19 cellular contexts compared by ENCODE assay signal in the genomic region with DNA sequence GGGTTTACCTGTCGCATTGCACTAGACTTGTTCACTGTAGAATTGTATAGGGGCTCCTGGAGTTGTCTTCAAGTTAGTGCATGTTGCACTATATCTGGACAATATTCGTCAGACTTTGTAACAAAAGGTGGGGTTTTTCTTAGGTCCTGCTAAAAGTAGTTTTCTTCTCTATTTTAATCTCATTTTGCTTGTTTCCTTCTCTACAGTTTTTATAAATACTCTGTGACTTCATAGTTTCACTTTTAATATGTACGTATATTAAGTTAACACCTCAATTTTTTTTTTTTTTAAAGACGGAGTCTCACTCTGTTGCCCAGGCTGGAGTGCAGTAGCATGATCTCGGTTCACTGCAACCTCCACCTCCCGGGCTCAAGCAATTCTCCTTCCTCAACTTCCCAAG. TPM values are rescaled to one million over a fixed set of nuclear protein-coding genes. Genes with fewer than 3 reads are reported as not detected.
A peak's percentile ranks its signal among the peaks of the same experiment; 100 is the strongest.
DNase-seq lines count a peak whose midpoint lies in the region; ATAC-seq, FAIRE-seq and TF ChIP-seq lines count a peak whose summit lies in the region.
"Had no signal": no experiment of that assay in that cellular context is flagged by ENCODE, and none has a peak within 500 bp of the region (broad histone marks: within the 10 kb centered on the region; RNA-seq: fewer than 3 reads in every experiment).

No MANE protein-coding gene starts in this region.

- H3K9me3 ChIP-seq in H9 (ENCODE audit: control insufficient read depth, low read depth, low read length) (no peaks in the 10 kb centered on the region), osteoblast (ENCODE audit: low read depth, low read length) (no peaks in the 10 kb centered on the region)
- H3K9me3 ChIP-seq: SJSA1, tibial nerve had no signal

- H3K27ac ChIP-seq in H9 (ENCODE audit: insufficient read length, low read depth, low read length) (no peak overlapping the region), osteoblast (ENCODE audit: low read depth, low read length) (no peak overlapping the region)
- H3K27ac ChIP-seq: foreskin keratinocyte, SJSA1, tibial nerve had no signal

- peak; percentile 58 for ATAC-seq in activated CD4-positive, alpha-beta T cell treated with anti-CD3 and anti-CD28 coated beads for 36 hours
- ATAC-seq in HG03565 (IDR thresholded peaks at IDR 0.05; ENCODE audit: unreplicated experiment) = peak; percentile 65
- ATAC-seq in natural killer cell = peak; percentile 83 to 96 (median 93)
- ATAC-seq: foreskin keratinocyte, HCT116, left lobe of liver had no signal

- H3K23ac ChIP-seq in H9 (ENCODE audit: insufficient read length, low read depth, low read length) = no peak overlapping the region

- no peaks in the 10 kb centered on the region for H3K36me3 ChIP-seq in osteoblast (ENCODE audit: insufficient read depth, low read length)
- H3K36me3 ChIP-seq: SJSA1, tibial nerve had no signal

- H4K20me1 ChIP-seq in H9 (ENCODE audit: control insufficient read depth, insufficient read depth, insufficient read length) (no peaks in the 10 kb centered on the region), osteoblast (ENCODE audit: insufficient read depth, low read length) (no peaks in the 10 kb centered on the region)

- no peak overlapping the region for H4K5ac ChIP-seq in H9 (ENCODE audit: insufficient read length, low read depth, low read length)

- no peak overlapping the region for H2BK12ac ChIP-seq in H9 (ENCODE audit: insufficient read length, low read depth, low read length)

- no peak overlapping the region for H4K91ac ChIP-seq in H9 (ENCODE audit: insufficient read length, low read depth, low read length)

- intact Hi-C loops in activated CD4-positive, alpha-beta T cell treated with anti-CD3 and anti-CD28 coated beads for 36 hours (cut with DNase I, micrococcal nuclease) = loop anchor here in 1 of 2 experiments (5.0 kb wide), 1 partner anchor 45 kb away; no protein-coding TSS in a partner anchor
- intact Hi-C loops in natural killer cell (cut with micrococcal nuclease) = loop anchor here (2.0 kb wide), 1 partner anchor 24 kb away; no protein-coding TSS in a partner anchor

- H3K4me3 ChIP-seq in osteoblast (ENCODE audit: insufficient read depth, low read length) = no peak overlapping the region
- H3K4me3 ChIP-seq: SJSA1, tibial nerve had no signal

- POLR2A ChIA-PET in activated CD4-positive, alpha-beta T cell treated with anti-CD3 and anti-CD28 coated beads for 36 hours (lab: Charles Lee) = no interaction called here

- H3K4me2 ChIP-seq in H9 (ENCODE audit: insufficient read depth, insufficient read length, low read length) (no peak overlapping the region), osteoblast (ENCODE audit: insufficient read depth, low read length) (no peak overlapping the region)

- H2BK20ac ChIP-seq in H9 (ENCODE audit: low read depth, low read length, poor library complexity, severe bottlenecking) = no peak overlapping the region

- H3K79me2 ChIP-seq in H9 (ENCODE audit: insufficient read depth, low read length) (no peaks in the 10 kb centered on the region), osteoblast (ENCODE audit: insufficient read depth, low read length) (no peaks in the 10 kb centered on the region)

- H3T11ph ChIP-seq in H9 (ENCODE audit: low read length) = no peak overlapping the region

- no peaks in the 10 kb centered on the region for H3K23me2 ChIP-seq in H9 (ENCODE audit: insufficient read length, low read depth, low read length, poor library complexity, severe bottlenecking)

- no peak overlapping the region for H2BK120ac ChIP-seq in H9 (ENCODE audit: low read depth, low read length, poor library complexity, severe bottlenecking)

- H3K9ac ChIP-seq in H9 (ENCODE audit: extremely low read depth, insufficient read length, low read length) = no peak overlapping the region

- H2AK5ac ChIP-seq in H9 (ENCODE audit: insufficient read length, low read length) = no peak overlapping the region

- no peak overlapping the region for H3K4ac ChIP-seq in H9 (ENCODE audit: low read depth, low read length)

- H3K79me1 ChIP-seq in H9 (ENCODE audit: insufficient read depth, low read depth, low read length, poor library complexity, severe bottlenecking) = no peaks in the 10 kb centered on the region

- no peak overlapping the region for H2BK15ac ChIP-seq in H9 (ENCODE audit: low read depth, low read length)

- DNase-seq in activated CD4-positive, alpha-beta T cell treated with anti-CD3 and anti-CD28 coated beads for 36 hours = no peak
- DNase-seq in activated CD4-positive, alpha-beta T cell treated with anti-CD3 and anti-CD28 coated beads for 4 hours = no peak
- DNase-seq in GM19239 (ENCODE audit: insufficient read length, low spot score) = no peak
- DNase-seq in natural killer cell = no peak
- no peak for DNase-seq in DMS 273 treated with DMSO at 0.1 percent for 48 hours (lab: John Stamatoyannopoulos, UW)
- DNase-seq in H9 = no peak
- DNase-seq in osteoblast (ENCODE audit: insufficient read length, low spot score, missing footprints) = no peak
- DNase-seq: activated CD4-positive, alpha-beta memory T cell treated with anti-CD3 and anti-CD28 coated beads, Interleukin-2, amount 10 ng/mL, durations not matched to agents 7 days and 5 days; activated effector memory CD4-positive, alpha-beta T cell treated with anti-CD3 and anti-CD28 coated beads, Interleukin-2, amount 50 U/mL, for 16 hours; anterior cingulate cortex; foreskin keratinocyte; NCI-H510A; stimulated activated CD4-positive, alpha-beta T cell treated with anti-CD3 and anti-CD28 coated beads, Interleukin-4, amount 100 ng/mL, for 24 hours had no signal

- H3K4me1 Mint-ChIP-seq in activated CD4-positive, alpha-beta T cell treated with anti-CD3 and anti-CD28 coated beads for 36 hours = peaks cover 14% of the 10 kb centered on the region
- peaks cover 6 to 8% of the 10 kb centered on the region in 2 donors for H3K4me1 Mint-ChIP-seq in natural killer cell
- H3K4me1 Mint-ChIP-seq in H9 = no peaks in the 10 kb centered on the region

- no peaks in the 10 kb centered on the region for H3K36me3 Mint-ChIP-seq in activated CD4-positive, alpha-beta T cell treated with anti-CD3 and anti-CD28 coated beads for 36 hours (ENCODE audit: low read depth)
- H3K36me3 Mint-ChIP-seq in natural killer cell (no peaks in the 10 kb centered on the region), H9 (ENCODE audit: insufficient read depth in 1 of 3, low read depth in 3 of 3) (no peaks in the 10 kb centered on the region)

- FAIRE-seq in GM19239 (lab: Jason Lieb, UNC) = peak; percentile 82
- FAIRE-seq: TTC549 had no signal

- H3K14ac ChIP-seq in H9 (ENCODE audit: insufficient read depth, low read length) = no peak overlapping the region

- no peak overlapping the region for H3K4me3 Mint-ChIP-seq in activated CD4-positive, alpha-beta T cell treated with anti-CD3 and anti-CD28 coated beads for 36 hours
- H3K4me3 Mint-ChIP-seq in natural killer cell (peak overlapping the region; percentile 81), H9 (no peak overlapping the region)
- H3K4me3 Mint-ChIP-seq: activated CD4-positive, alpha-beta memory T cell treated with anti-CD3 and anti-CD28 coated beads, Interleukin-2, amount 10 ng/mL, durations not matched to agents 7 days and 5 days had no signal

- H3K9me3 Mint-ChIP-seq in activated CD4-positive, alpha-beta T cell treated with anti-CD3 and anti-CD28 coated beads for 36 hours (ENCODE audit: low read depth) = peaks cover 3% of the 10 kb centered on the region
- H3K9me3 Mint-ChIP-seq in natural killer cell (no peaks in the 10 kb centered on the region), H9 (no peaks in the 10 kb centered on the region)

- H2AFZ ChIP-seq in H9 (ENCODE audit: low read length) (no peak overlapping the region), osteoblast (ENCODE audit: low read length) (no peak overlapping the region)

- H2BK5ac ChIP-seq in H9 (ENCODE audit: insufficient read length, low read length) = no peak overlapping the region

- H3K27me3 Mint-ChIP-seq in activated CD4-positive, alpha-beta T cell treated with anti-CD3 and anti-CD28 coated beads for 36 hours = no peaks in the 10 kb centered on the region
- H3K27me3 Mint-ChIP-seq in natural killer cell (ENCODE audit: low read depth in 2 of 2) (no peaks in the 10 kb centered on the region), H9 (ENCODE audit: low read depth) (no peaks in the 10 kb centered on the region; the same call in 1 of the 2 replicates)

- WGBS in H9 (ENCODE audit: extremely low coverage, insufficient read length, low lambda C conversion rate) = no CpG with 5 or more reads among the region's 6 CpGs

- H3K4me1 ChIP-seq in H9 (ENCODE audit: insufficient read depth, low read length) (no peaks in the 10 kb centered on the region), osteoblast (ENCODE audit: insufficient read depth, low read length) (no peaks in the 10 kb centered on the region)
- H3K4me1 ChIP-seq: SJSA1, tibial nerve had no signal

- H3K27me3 ChIP-seq in H9 (ENCODE audit: insufficient read depth, low read length) (no peaks in the 10 kb centered on the region), osteoblast (ENCODE audit: insufficient read depth, low read length) (no peaks in the 10 kb centered on the region)
- H3K27me3 ChIP-seq: foreskin keratinocyte, SJSA1, tibial nerve had no signal

- H3K18ac ChIP-seq in H9 (ENCODE audit: insufficient read length, low read depth, low read length) = no peak overlapping the region

- no peak overlapping the region for H4K8ac ChIP-seq in H9 (replicated peaks; ENCODE audit: insufficient read length, low read depth, low read length)

- CTCF ChIA-PET in activated CD4-positive, alpha-beta T cell treated with anti-CD3 and anti-CD28 coated beads for 36 hours (lab: Charles Lee) = interaction anchor here (0.6 kb wide), 1 partner anchor 587 kb away, joined by 3 read pairs; no protein-coding TSS in a partner anchor

- TF ChIP-seq CTCF in natural killer cell (IDR thresholded peaks at IDR 0.05) = no peak
- TF ChIP-seq CTCF in H9 (conservative IDR thresholded peaks at IDR 0.05) = no peak
- no peak for TF ChIP-seq CTCF in osteoblast (IDR thresholded peaks at IDR 0.05; ENCODE audit: extremely low read depth, low read depth, low read length)

- no peak overlapping the region for H3K27ac Mint-ChIP-seq in activated CD4-positive, alpha-beta T cell treated with anti-CD3 and anti-CD28 coated beads for 36 hours
- peak overlapping the region; percentile 82 to 86 for H3K27ac Mint-ChIP-seq in natural killer cell
- H3K27ac Mint-ChIP-seq in H9 = no peak overlapping the region
- H3K27ac Mint-ChIP-seq: activated CD4-positive, alpha-beta memory T cell treated with anti-CD3 and anti-CD28 coated beads, Interleukin-2, amount 10 ng/mL, durations not matched to agents 7 days and 5 days had no signal

- no peak overlapping the region for H3K56ac ChIP-seq in H9 (ENCODE audit: insufficient read length, low read depth, low read length)

RNA-seq across cellular contexts. Expression of a gene that starts 26.5 kb away (rescaled TPM):
- total RNA-seq in activated CD4-positive, alpha-beta T cell treated with anti-CD3 and anti-CD28 coated beads for 36 hours = 100 to 1,000 TPM; 102 to 117 TPM
- total RNA-seq in natural killer cell (10 to 100 TPM; 42.7 to 54.5 (median 44.3) TPM), H9 (2021) (77.5 and 83.2 TPM in 2 replicates), osteoblast (19.2 and 25.9 TPM in 2 replicates)

RNA-seq across cellular contexts. Expression of a gene that starts 26.5 kb away (rescaled TPM):
- total RNA-seq in activated CD4-positive, alpha-beta T cell treated with anti-CD3 and anti-CD28 coated beads for 36 hours = 10 to 100 TPM; 18.2 to 22.9 TPM
- total RNA-seq in natural killer cell (10 to 100 TPM; 14.5 to 25.1 (median 17.9) TPM), H9 (2021) (11.4 and 12.3 TPM in 2 replicates), osteoblast (38.4 and 44.2 TPM in 2 replicates)

Comparison
In these comparisons a context has a peak if more than half of its experiments do, and no peak if none do; other contexts are left out.
1. H3K27ac Mint-ChIP-seq: peak in natural killer cell (2 of 2); none in activated CD4-positive, alpha-beta T cell treated with anti-CD3 and anti-CD28 coated beads for 36 hours (single experiment) and H9 (0 of 3).
2. Peak in every context shown above with its lines, with median percentiles within 50 percentile points of each other: ATAC-seq.